10 cellular contexts compared by ENCODE assay signal in the genomic region with DNA sequence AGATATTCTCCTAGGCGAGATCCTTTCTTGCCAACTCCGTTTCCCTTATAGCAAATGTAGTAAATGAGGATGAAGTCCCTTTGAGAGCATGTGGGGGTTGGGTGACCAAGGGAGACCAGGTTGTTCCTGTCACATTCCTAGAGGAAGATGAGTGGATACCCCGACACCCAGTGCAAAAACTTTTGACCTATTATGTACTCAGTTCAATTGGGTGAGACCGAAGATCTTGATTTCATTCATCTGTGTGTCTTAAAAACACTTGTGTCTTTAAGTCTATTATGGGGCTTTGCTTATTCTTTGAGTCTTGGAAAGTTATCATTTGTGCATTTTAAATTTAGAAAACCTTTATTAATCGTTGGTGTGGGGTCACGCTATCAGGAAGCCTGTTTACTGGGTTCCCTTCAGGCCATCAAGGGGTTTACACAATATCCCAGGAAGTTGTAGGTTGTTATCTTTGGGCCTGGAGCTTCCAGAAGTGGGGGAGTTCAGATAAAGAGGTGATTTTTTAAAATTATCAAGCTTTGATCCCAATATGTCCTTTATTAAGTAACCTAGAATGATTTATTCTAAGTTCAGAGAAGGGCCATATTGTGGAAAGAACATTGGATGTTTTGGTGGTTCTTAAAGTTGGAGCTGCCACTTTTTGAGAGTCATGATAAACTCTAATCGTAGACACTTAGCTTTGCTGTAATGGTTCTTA. TPM values are rescaled to one million over a fixed set of nuclear protein-coding genes. Genes with fewer than 3 reads are reported as not detected.
DNase-seq lines count a peak whose midpoint lies in the region; ATAC-seq and TF ChIP-seq lines count a peak whose summit lies in the region.
"Had no signal": no experiment of that assay in that cellular context is flagged by ENCODE, and none has a peak within 500 bp of the region (broad histone marks: within the 10 kb centered on the region; RNA-seq: fewer than 3 reads in every experiment).

No MANE protein-coding gene starts in this region.

- H3K27ac ChIP-seq in prostate gland = peak overlapping the region; percentile 98 to 100

- no peaks in the 10 kb centered on the region for H3K9me3 ChIP-seq in prostate gland

- peak overlapping the region; percentile 94 for H3K4me3 ChIP-seq in fibroblast of villous mesenchyme (ENCODE audit: low read depth, low read length)
- peak overlapping the region; percentile 84 to 90 for H3K4me3 ChIP-seq in prostate gland

- no peaks in the 10 kb centered on the region for H3K27me3 ChIP-seq in prostate gland (replicated peaks; ENCODE audit: insufficient read depth)

- TF ChIP-seq CTCF in Calu3 (IDR thresholded peaks at IDR 0.05; ENCODE audit: unreplicated experiment) (no peak), fibroblast of villous mesenchyme (IDR thresholded peaks at IDR 0.05; ENCODE audit: insufficient read depth, low read depth, low read length) (peak; percentile 6), prostate gland (IDR thresholded peaks at IDR 0.05) (peak in 1 of 4 experiments; percentile 11)

- ATAC-seq in HG03378 (IDR thresholded peaks at IDR 0.05; ENCODE audit: unreplicated experiment) = no peak
- ATAC-seq in GM21515 (IDR thresholded peaks at IDR 0.05; ENCODE audit: unreplicated experiment) = no peak

- H3K4me1 Mint-ChIP-seq in Calu3 (ENCODE audit: low read depth, unreplicated experiment) = peaks cover 32% of the 10 kb centered on the region

- CTCF ChIA-PET in Calu3 (lab: Charles Lee) = interaction anchor here (0.6 to 3.1 kb wide), 6 partner anchors 9 to 185 kb away, joined by 3 to 24 read pairs (median 4); no protein-coding TSS in a partner anchor

- no peaks in the 10 kb centered on the region for H3K36me3 ChIP-seq in prostate gland

- WGBS in prostate gland = 19% methylated on average over 7 of the region's 7 CpGs

- intact Hi-C loops in Calu3 (cut with micrococcal nuclease; ENCODE audit: unreplicated experiment) = loop anchor here (1.0 kb wide), 1 partner anchor 185 kb away; no protein-coding TSS in a partner anchor
- intact Hi-C loops in prostate gland (cut with DNase I) = no loop called here

- H3K36me3 Mint-ChIP-seq in Calu3 (ENCODE audit: insufficient read depth, unreplicated experiment) = peaks cover 63% of the 10 kb centered on the region

- no peak for TF ChIP-seq POLR2A in prostate gland (IDR thresholded peaks at IDR 0.05)

- H3K4me1 ChIP-seq in prostate gland (replicated peaks) = no peaks in the 10 kb centered on the region

- BruUV-seq in Calu3 (replicated peaks; lab: Mats Ljungman, UMichigan) = no TSS peak

- H3K27ac Mint-ChIP-seq in Calu3 (ENCODE audit: unreplicated experiment) = peak overlapping the region; percentile 87

- peak overlapping the region; percentile 89 for H3K4me3 Mint-ChIP-seq in Calu3 (ENCODE audit: low read depth, unreplicated experiment)

- H3K9me3 Mint-ChIP-seq in Calu3 (ENCODE audit: low read depth, unreplicated experiment) = no peaks in the 10 kb centered on the region

- H3K27me3 Mint-ChIP-seq in Calu3 (ENCODE audit: unreplicated experiment) = no peaks in the 10 kb centered on the region

- DNase-seq in Calu3 = no peak
- DNase-seq in SW480 (ENCODE audit: low spot score) = peak; percentile 36
- DNase-seq in fibroblast of villous mesenchyme (ENCODE audit: low read depth) = peak; percentile 83
- DNase-seq in prostate gland (ENCODE audit: low spot score) = no peak
- no peak for DNase-seq in SKM-1 treated with dmso at 0.1 percent for 144 hours (lab: John Stamatoyannopoulos, UW; ENCODE audit: unreplicated experiment)
- DNase-seq in GM19240 (ENCODE audit: insufficient read length, low spot score) = no peak
- DNase-seq: activated CD8-positive, alpha-beta memory T cell treated with anti-CD3 and anti-CD28 coated beads, Interleukin-2, amount 50 U/mL, for 4 hours; NCI-H1092 had no signal

RNA-seq across cellular contexts. Expression of a gene that starts 2.8 kb away (rescaled TPM):
- total RNA-seq in Calu3 (2022) (143 and 147 TPM in 2 replicates), fibroblast of villous mesenchyme (142 and 195 TPM in 2 replicates), prostate gland (100 to 1,000 TPM; 391 to 554 TPM)

Comparison
In these comparisons a context has a peak if more than half of its experiments do, and no peak if none do; other contexts are left out.
1. DNase-seq: peak in SW480 (single experiment) and fibroblast of villous mesenchyme (single experiment); none in Calu3 (single experiment), prostate gland (single experiment), SKM-1 treated with dmso at 0.1 percent for 144 hours (single experiment) and GM19240 (single experiment).